ENCODE assay signal across 30 cellular contexts in genomic region chr1:31688233-31688918, GRCh38. TPM values are rescaled to one million over a fixed set of nuclear protein-coding genes. Genes with fewer than 3 reads are reported as not detected.
DNase-seq lines count a peak whose midpoint lies in the region; ATAC-seq and TF ChIP-seq lines count a peak whose summit lies in the region.
"Had no signal": no experiment of that assay in that cellular context is flagged by ENCODE, and none has a peak within 500 bp of the region (broad histone marks: within the 10 kb centered on the region; RNA-seq: fewer than 3 reads in every experiment).

No MANE protein-coding gene starts in this region.

- CTCF ChIA-PET in WTC11 (lab: Charles Lee) = interaction anchor here (0.6 to 2.0 kb wide), 7 partner anchors 9 to 275 kb away, joined by 3 to 9 read pairs (median 3); partner anchors contain the start of gene COL16A1

- H3K14ac ChIP-seq in mesenchymal stem cell (ENCODE audit: low read length in 2 of 2) (no peak overlapping the region), trophoblast cell (ENCODE audit: low read length) (peak overlapping the region; percentile 6)

- H3K27me3 ChIP-seq in mesenchymal stem cell (ENCODE audit: control insufficient read depth in 1 of 2, insufficient read depth in 1 of 2, low read length in 2 of 2) = no peaks in the 10 kb centered on the region
- no peaks in the 10 kb centered on the region for H3K27me3 ChIP-seq in trophoblast cell (ENCODE audit: insufficient read depth, low read length)
- no peaks in the 10 kb centered on the region for H3K27me3 ChIP-seq in colonic mucosa
- H3K27me3 ChIP-seq: adrenal gland, MG63, pancreas, right atrium auricular region, uterus had no signal

- H3K4me3 ChIP-seq in mesenchymal stem cell (ENCODE audit: insufficient read depth in 1 of 2, low read depth in 1 of 2, low read length in 2 of 2) (no peak overlapping the region), trophoblast cell (ENCODE audit: low read depth, low read length) (no peak overlapping the region), colonic mucosa (no peak overlapping the region)
- H3K4me3 ChIP-seq: adrenal gland, MG63, pancreas, right atrium auricular region, uterus had no signal

- H3K9me3 ChIP-seq in mesenchymal stem cell (ENCODE audit: control insufficient read depth, low read length) (no peaks in the 10 kb centered on the region), trophoblast cell (ENCODE audit: insufficient read depth, low read depth, low read length) (no peaks in the 10 kb centered on the region), colonic mucosa (no peaks in the 10 kb centered on the region)
- H3K9me3 ChIP-seq: adrenal gland, MG63, pancreas, right atrium auricular region, uterus had no signal

- no peak overlapping the region for H4K12ac ChIP-seq in trophoblast cell (ENCODE audit: low read depth, low read length)

- peaks cover 34% of the 10 kb centered on the region for H3K4me1 ChIP-seq in mesenchymal stem cell (ENCODE audit: control insufficient read depth, insufficient read depth, low read depth, low read length)
- H3K4me1 ChIP-seq in trophoblast cell (ENCODE audit: control insufficient read depth in 1 of 2, insufficient read depth in 2 of 2, low read length in 2 of 2) = peaks cover 50 to 52% of the 10 kb centered on the region in 2 experiments
- no peaks in the 10 kb centered on the region for H3K4me1 ChIP-seq in colonic mucosa
- H3K4me1 ChIP-seq: adrenal gland, pancreas, right atrium auricular region, uterus had no signal

- H2BK15ac ChIP-seq in mesenchymal stem cell (ENCODE audit: low read depth, poor library complexity, severe bottlenecking) = peak overlapping the region; percentile 39

- WGBS in mesenchymal stem cell = 81% methylated on average over 8 of the region's 8 CpGs
- WGBS in trophoblast cell (ENCODE audit: extremely low coverage, insufficient coverage, insufficient read length) = no CpG with 5 or more reads among the region's 8 CpGs

- peak overlapping the region; percentile 81 for H2AK5ac ChIP-seq in mesenchymal stem cell (ENCODE audit: low read length, severe bottlenecking)
- H2AK5ac ChIP-seq in trophoblast cell (ENCODE audit: low read length) = peak overlapping the region; percentile 69

- H4K91ac ChIP-seq in mesenchymal stem cell (ENCODE audit: low read length) (peak overlapping the region; percentile 98), trophoblast cell (ENCODE audit: low read depth, low read length) (peak overlapping the region; percentile 87)

- ATAC-seq in WTC11 (no peak), GM21447 (IDR thresholded peaks at IDR 0.05; ENCODE audit: unreplicated experiment) (no peak), left ventricle myocardium superior (no peak)
- ATAC-seq: activated CD4-positive, CD25-positive, alpha-beta regulatory T cell treated with anti-CD3 and anti-CD28 coated beads, Interleukin-2, amount 50 U/mL, for 24 hours; esophagus mucosa; naive thymus-derived CD8-positive, alpha-beta T cell; pancreas; stimulated activated memory B cell treated with anti-CD40 and anti-IgM and Interleukin-4, amounts not matched to agents 10 μg/mL and 1 μg/mL and 100 μg/mL, for 72 hours had no signal

- no peak overlapping the region for H2BK5ac ChIP-seq in mesenchymal stem cell (ENCODE audit: low read depth, low read length, poor library complexity, severe bottlenecking)
- H2BK5ac ChIP-seq in trophoblast cell (ENCODE audit: low read depth, low read length, poor library complexity) = peak overlapping the region; percentile 0

- peaks cover 53 to 91% of the 10 kb centered on the region in 2 experiments for H3K36me3 ChIP-seq in mesenchymal stem cell (ENCODE audit: control insufficient read depth in 1 of 2, insufficient read depth in 2 of 2, low read depth in 1 of 2, low read length in 2 of 2)
- peaks cover 36 to 42% of the 10 kb centered on the region in 2 experiments for H3K36me3 ChIP-seq in trophoblast cell (ENCODE audit: control insufficient read depth in 1 of 2, insufficient read depth in 2 of 2, low read length in 2 of 2)
- H3K36me3 ChIP-seq in colonic mucosa = no peaks in the 10 kb centered on the region
- H3K36me3 ChIP-seq: pancreas, right atrium auricular region, uterus had no signal

- peak overlapping the region in 1 of 2 experiments; percentile 57 for H3K4ac ChIP-seq in mesenchymal stem cell (ENCODE audit: low read depth in 1 of 2, low read length in 2 of 2)
- H3K4ac ChIP-seq in trophoblast cell (ENCODE audit: low read depth, low read length) = no peak overlapping the region

- H3K18ac ChIP-seq in mesenchymal stem cell (ENCODE audit: low read depth in 1 of 2, low read length in 2 of 2) (peak overlapping the region; percentile 19 to 72), trophoblast cell (ENCODE audit: low read length) (peak overlapping the region; percentile 43)

- no peaks in the 10 kb centered on the region for H3K36me3 Mint-ChIP-seq in WTC11
- H3K36me3 Mint-ChIP-seq: activated CD4-positive, alpha-beta memory T cell treated with anti-CD3 and anti-CD28 coated beads for 36 hours; memory B cell; naive thymus-derived CD8-positive, alpha-beta T cell; stimulated activated memory B cell treated with anti-CD40 and anti-IgM and Interleukin-4, amounts not matched to agents 10 μg/mL and 1 μg/mL and 100 μg/mL, for 72 hours had no signal

- no peak overlapping the region for H3K4me3 Mint-ChIP-seq in WTC11
- H3K4me3 Mint-ChIP-seq: activated CD4-positive, alpha-beta memory T cell treated with anti-CD3 and anti-CD28 coated beads for 36 hours; activated naive CD4-positive, alpha-beta T cell treated with anti-CD3 and anti-CD28 coated beads for 36 hours; activated T-helper 1 cell treated with anti-CD3 and anti-CD28 coated beads, Interleukin-12 subunit alpha, Interleukin-12 subunit beta, Interleukin-2, Interleukin-4 antibody, amounts not matched to agents 30 ng/mL and 10 ng/mL and 1 ng/mL, durations not matched to agents 14 hours and 24 hours and 36 hours; B cell; memory B cell; naive thymus-derived CD8-positive, alpha-beta T cell; stimulated activated memory B cell treated with anti-CD40 and anti-IgM and Interleukin-4, amounts not matched to agents 10 μg/mL and 1 μg/mL and 100 μg/mL, for 72 hours had no signal

- H2BK120ac ChIP-seq in mesenchymal stem cell (ENCODE audit: low read depth, low read length) (peak overlapping the region; percentile 35), trophoblast cell (ENCODE audit: insufficient read depth, low read length, poor library complexity) (peak overlapping the region; percentile 79)

- DNase-seq in WTC11 (ENCODE audit: low spot score) (no peak), mesenchymal stem cell (no peak), trophoblast cell (no peak), left ventricle myocardium superior (no peak), colonic mucosa (no peak)
- DNase-seq in stimulated activated CD4-positive, alpha-beta T cell treated with anti-CD3 and anti-CD28 coated beads, Interleukin-4, amount 100 ng/mL, for 1 hour = no peak
- DNase-seq: activated CD4-positive, alpha-beta memory T cell treated with anti-CD3 and anti-CD28 coated beads for 36 hours; activated CD8-positive, alpha-beta memory T cell treated with anti-CD3 and anti-CD28 coated beads, Interleukin-2, amount 50 U/mL, for 4 hours; activated naive CD4-positive, alpha-beta T cell treated with anti-CD3 and anti-CD28 coated beads for 36 hours; adrenal gland; DMS153; MG63; naive thymus-derived CD8-positive, alpha-beta T cell; NCI-H1105 treated with DMSO at 0.1 percent for 48 hours; NCI-H2081; NCI-H226; stimulated activated CD4-positive, alpha-beta T cell treated with anti-CD3 and anti-CD28 coated beads, Interleukin-12 subunit alpha, Interleukin-12 subunit beta, amount 100 ng/mL, for 4 hours; stimulated activated CD4-positive, alpha-beta T cell treated with anti-CD3 and anti-CD28 coated beads, Interleukin-4, amount 100 ng/mL, for 24 hours; substantia nigra; uterus had no signal

- H3K27me3 Mint-ChIP-seq in WTC11 (ENCODE audit: low read depth) = no peaks in the 10 kb centered on the region; the same call in 1 of the 2 replicates

- H3K79me1 ChIP-seq in mesenchymal stem cell (replicated peaks; ENCODE audit: low read length, poor library complexity, severe bottlenecking) (peaks cover 1% of the 10 kb centered on the region), trophoblast cell (ENCODE audit: low read length) (peaks cover 53% of the 10 kb centered on the region)

- no peak for TF ChIP-seq CTCF in C4-2B (conservative IDR thresholded peaks at IDR 0.05)
- no peak for TF ChIP-seq CTCF in WTC11 (IDR thresholded peaks at IDR 0.05)
- no peak for TF ChIP-seq CTCF in colonic mucosa (IDR thresholded peaks at IDR 0.05)

- peak overlapping the region; percentile 17 to 69 for H2BK12ac ChIP-seq in mesenchymal stem cell (ENCODE audit: low read length in 2 of 2)
- H2BK12ac ChIP-seq in trophoblast cell (ENCODE audit: low read length) = peak overlapping the region; percentile 78

- peaks cover 2% of the 10 kb centered on the region; the same call in 1 of the 2 replicates for H3K4me1 Mint-ChIP-seq in WTC11
- H3K4me1 Mint-ChIP-seq: naive thymus-derived CD8-positive, alpha-beta T cell had no signal

- intact Hi-C loops in left ventricle myocardium superior (cut with micrococcal nuclease) = no loop called here
- intact Hi-C loops in colonic mucosa (cut with DNase I) = no loop called here

- H3K27ac Mint-ChIP-seq in WTC11 = peak overlapping the region; percentile 46
- H3K27ac Mint-ChIP-seq: activated CD4-positive, alpha-beta memory T cell treated with anti-CD3 and anti-CD28 coated beads for 36 hours; activated naive CD4-positive, alpha-beta T cell treated with anti-CD3 and anti-CD28 coated beads for 36 hours; activated T-helper 1 cell treated with anti-CD3 and anti-CD28 coated beads, Interleukin-12 subunit alpha, Interleukin-12 subunit beta, Interleukin-2, Interleukin-4 antibody, amounts not matched to agents 30 ng/mL and 10 ng/mL and 1 ng/mL, durations not matched to agents 14 hours and 24 hours and 36 hours; B cell; memory B cell; stimulated activated memory B cell treated with anti-CD40 and anti-IgM and Interleukin-4, amounts not matched to agents 10 μg/mL and 1 μg/mL and 100 μg/mL, for 72 hours had no signal

- H3K9ac ChIP-seq in mesenchymal stem cell (ENCODE audit: low read length) (no peak overlapping the region), trophoblast cell (ENCODE audit: low read length) (no peak overlapping the region), colonic mucosa (ENCODE audit: low read depth in 2 of 2, low read length in 2 of 2) (no peak overlapping the region)

- POLR2A ChIA-PET in WTC11 (lab: Charles Lee) = no interaction called here

- H3K9me3 Mint-ChIP-seq in WTC11 = no peaks in the 10 kb centered on the region
- H3K9me3 Mint-ChIP-seq: activated CD4-positive, alpha-beta memory T cell treated with anti-CD3 and anti-CD28 coated beads for 36 hours; activated naive CD4-positive, alpha-beta T cell treated with anti-CD3 and anti-CD28 coated beads for 36 hours; activated T-helper 1 cell treated with anti-CD3 and anti-CD28 coated beads, Interleukin-12 subunit alpha, Interleukin-12 subunit beta, Interleukin-2, Interleukin-4 antibody, amounts not matched to agents 30 ng/mL and 10 ng/mL and 1 ng/mL, durations not matched to agents 14 hours and 24 hours and 36 hours; memory B cell; naive thymus-derived CD8-positive, alpha-beta T cell; stimulated activated memory B cell treated with anti-CD40 and anti-IgM and Interleukin-4, amounts not matched to agents 10 μg/mL and 1 μg/mL and 100 μg/mL, for 72 hours had no signal

- no peak overlapping the region for H3K23ac ChIP-seq in mesenchymal stem cell (ENCODE audit: low read length in 2 of 2)
- H3K23ac ChIP-seq in trophoblast cell (ENCODE audit: low read length) = no peak overlapping the region

- H3K4me2 ChIP-seq in mesenchymal stem cell (ENCODE audit: low read length, poor library complexity, severe bottlenecking) (no peak overlapping the region), trophoblast cell (ENCODE audit: low read length) (no peak overlapping the region)

- no peak overlapping the region for H4K8ac ChIP-seq in mesenchymal stem cell (ENCODE audit: low read length)
- H4K8ac ChIP-seq in trophoblast cell (ENCODE audit: low read depth, low read length) = no peak overlapping the region

- H3K27ac ChIP-seq in C4-2B = peak overlapping the region; percentile 15; the same call in 1 of the 2 replicates
- H3K27ac ChIP-seq in mesenchymal stem cell (ENCODE audit: low read length, poor library complexity, severe bottlenecking) = no peak overlapping the region
- no peak overlapping the region for H3K27ac ChIP-seq in trophoblast cell (ENCODE audit: low read depth, low read length)
- no peak overlapping the region for H3K27ac ChIP-seq in colonic mucosa
- H3K27ac ChIP-seq: adrenal gland, pancreas, right atrium auricular region, uterus had no signal

- peaks cover 8% of the 10 kb centered on the region for H3K79me2 ChIP-seq in trophoblast cell (ENCODE audit: control insufficient read depth, insufficient read depth, low read length, poor library complexity)

- H2AFZ ChIP-seq in mesenchymal stem cell (ENCODE audit: low read depth, low read length) (no peak overlapping the region), trophoblast cell (ENCODE audit: insufficient read depth, low read length, poor library complexity) (no peak overlapping the region)

RNA-seq across cellular contexts. Expression of gene COL16A1, which starts 15.4 kb away (rescaled TPM):
- total RNA-seq in WTC11 (2021) (8.8 to 11.0 TPM (median 9.6 TPM) in 3 replicates), left ventricle myocardium superior (16.1 TPM), colonic mucosa (10 to 100 TPM in 1 of 2 donors, 1 to 10 TPM in 1; 9.0 to 15.4 TPM)
- 20.9 TPM for polyA plus RNA-seq in mesenchymal stem cell (2013, experiment 1 of 2)
- polyA plus RNA-seq in mesenchymal stem cell (2013, experiment 2 of 2) = 18.3 TPM
- 43.1 and 44.2 TPM in 2 replicates for polyA plus RNA-seq in trophoblast cell (2013)
- total RNA-seq: activated T-helper 1 cell treated with anti-CD3 and anti-CD28 coated beads, Interleukin-12 subunit alpha, Interleukin-12 subunit beta, Interleukin-2, Interleukin-4 antibody, amounts not matched to agents 30 ng/mL and 10 ng/mL and 1 ng/mL, durations not matched to agents 14 hours and 24 hours and 36 hours; B cell; naive thymus-derived CD8-positive, alpha-beta T cell had no signal

RNA-seq across cellular contexts. Expression of gene PEF1, which starts 43.7 kb away (rescaled TPM):
- total RNA-seq in WTC11 (2021) (33.7 to 37.0 TPM (median 35.5 TPM) in 3 replicates), left ventricle myocardium superior (34.1 TPM), colonic mucosa (10 to 100 TPM; 57.5 to 67.8 TPM)
- 56.0 TPM for polyA plus RNA-seq in mesenchymal stem cell (2013, experiment 1 of 2)
- polyA plus RNA-seq in mesenchymal stem cell (2013, experiment 2 of 2) = 55.6 TPM
- 66.7 and 70.3 TPM in 2 replicates for polyA plus RNA-seq in trophoblast cell (2013)
